In genomic region chr17:63740464-63741181, GRCh38 we compare ENCODE assay signal across 8 cellular contexts. TPM values are rescaled to one million over a fixed set of nuclear protein-coding genes. Genes with fewer than 3 reads are reported as not detected.
DNase-seq lines count a peak whose midpoint lies in the region; TF ChIP-seq lines count a peak whose summit lies in the region.

No MANE protein-coding gene starts in this region.

- in situ Hi-C loops in brain microvascular endothelial cell (cut with HindIII; ENCODE audit: low pct_ligation_motif_present, low sequenced_read_pairs) = no loop called here

- TF ChIP-seq POLR2A in suprapubic skin (IDR thresholded peaks at IDR 0.05) = no peak

- DNase-seq in NCI-H748 (lab: John Stamatoyannopoulos, UW; ENCODE audit: unreplicated experiment) (peak; percentile 26), NCI-H748 treated with DMSO at 0.1 percent for 48 hours (lab: John Stamatoyannopoulos, UW) (no peak), brain microvascular endothelial cell (no peak), left kidney (ENCODE audit: low read depth, low spot score) (peak; percentile 3), suprapubic skin (ENCODE audit: low spot score in 2 of 2) (no peak), GM19240 (ENCODE audit: insufficient read length, low spot score) (no peak)
- no peak for DNase-seq in stimulated activated CD4-positive, alpha-beta T cell treated with anti-CD3 and anti-CD28 coated beads, Interleukin-4, amount 100 ng/mL, for 1 hour

- H3F3A ChIP-seq in Loucy (ENCODE audit: low read depth) = peaks cover 9% of the 10 kb centered on the region

- H3K36me3 ChIP-seq in Loucy (ENCODE audit: insufficient read depth, low read length) (peaks cover 2% of the 10 kb centered on the region; the same call in 1 of the 2 replicates), brain microvascular endothelial cell (replicated peaks) (peaks cover 1% of the 10 kb centered on the region), suprapubic skin (peaks cover 3% of the 10 kb centered on the region)

- TF ChIP-seq EP300 in suprapubic skin (IDR thresholded peaks at IDR 0.05) = no peak

- H3K9ac ChIP-seq in Loucy (ENCODE audit: low read depth, low read length, poor library complexity, severe bottlenecking) = peak overlapping the region; percentile 99

- H3K79me2 ChIP-seq in Loucy (ENCODE audit: insufficient read depth, low read length) = peaks cover 19% of the 10 kb centered on the region

- no peaks in the 10 kb centered on the region for H3K27me3 ChIP-seq in Loucy (ENCODE audit: insufficient read depth, low read length, poor library complexity, severe bottlenecking)
- H3K27me3 ChIP-seq in brain microvascular endothelial cell (replicated peaks) = no peaks in the 10 kb centered on the region
- no peaks in the 10 kb centered on the region for H3K27me3 ChIP-seq in suprapubic skin

- H3K4me2 ChIP-seq in Loucy (ENCODE audit: low read depth, low read length, poor library complexity, severe bottlenecking) = peak overlapping the region; percentile 91

- H3K4me3 ChIP-seq in Loucy (ENCODE audit: low read length, poor library complexity, severe bottlenecking) = peak overlapping the region; percentile 97
- peak overlapping the region; percentile 85 for H3K4me3 ChIP-seq in brain microvascular endothelial cell (ENCODE audit: low read depth, low read length)
- peak overlapping the region; percentile 68 for H3K4me3 ChIP-seq in suprapubic skin

- H3K9me2 ChIP-seq in Loucy (replicated peaks; ENCODE audit: low read depth, low read length) = no peaks in the 10 kb centered on the region

- H3K27ac ChIP-seq in brain microvascular endothelial cell (peak overlapping the region; percentile 22), suprapubic skin (peak overlapping the region; percentile 92)

- peaks cover 16% of the 10 kb centered on the region for H3K4me1 ChIP-seq in Loucy (ENCODE audit: insufficient read depth, low read length, poor library complexity, severe bottlenecking)
- peaks cover 21% of the 10 kb centered on the region for H3K4me1 ChIP-seq in suprapubic skin

- H3K9me3 ChIP-seq in Loucy (ENCODE audit: insufficient read depth, low read depth, low read length) (no peaks in the 10 kb centered on the region), suprapubic skin (no peaks in the 10 kb centered on the region)

- WGBS in suprapubic skin = 30% methylated on average over 12 of the region's 12 CpGs

- TF ChIP-seq CTCF in Loucy (conservative IDR thresholded peaks at IDR 0.05; ENCODE audit: low read length) (no peak), brain microvascular endothelial cell (IDR thresholded peaks at IDR 0.05; ENCODE audit: low read depth, low read length, missing control alignments) (no peak), suprapubic skin (IDR thresholded peaks at IDR 0.05) (no peak)

- no peaks in the 10 kb centered on the region for H4K20me1 ChIP-seq in Loucy (ENCODE audit: insufficient read depth, low read length, poor library complexity, severe bottlenecking)

- H2AFZ ChIP-seq in Loucy (ENCODE audit: low read length) = peak overlapping the region; percentile 90

RNA-seq across cellular contexts. Expression of gene STRADA, which starts 1.0 kb away (rescaled TPM):
- total RNA-seq in suprapubic skin = 10 to 100 TPM; 17.0 to 52.2 (median 27.4) TPM

RNA-seq across cellular contexts. Expression of gene CCDC47, which starts 32.8 kb away (rescaled TPM):
- total RNA-seq in suprapubic skin = 10 to 100 TPM; 48.1 to 70.0 (median 62.9) TPM

RNA-seq across cellular contexts. Expression of gene DDX42, which starts 33.3 kb away (rescaled TPM):
- 100 to 1,000 TPM in 2 of 4 donors, 10 to 100 TPM in 2; 56.9 to 222 (median 84.9) TPM for total RNA-seq in suprapubic skin

RNA-seq across cellular contexts. Expression of gene LIMD2, which starts 40.7 kb away (rescaled TPM):
- total RNA-seq in suprapubic skin = 1 to 10 TPM; 5.0 to 9.4 (median 6.8) TPM

Comparison
In these comparisons a context has a peak if more than half of its experiments do, and no peak if none do; other contexts are left out.
1. DNase-seq: peak in NCI-H748 (single experiment) and left kidney (single experiment); none in NCI-H748 treated with DMSO at 0.1 percent for 48 hours (single experiment), brain microvascular endothelial cell (single experiment), suprapubic skin (0 of 2), stimulated activated CD4-positive, alpha-beta T cell treated with anti-CD3 and anti-CD28 coated beads, Interleukin-4, amount 100 ng/mL, for 1 hour (single experiment) and GM19240 (single experiment).
2. Peak in every context shown above with its lines, with median percentiles within 50 percentile points of each other: H3K4me3 ChIP-seq.